In the genomic region with DNA sequence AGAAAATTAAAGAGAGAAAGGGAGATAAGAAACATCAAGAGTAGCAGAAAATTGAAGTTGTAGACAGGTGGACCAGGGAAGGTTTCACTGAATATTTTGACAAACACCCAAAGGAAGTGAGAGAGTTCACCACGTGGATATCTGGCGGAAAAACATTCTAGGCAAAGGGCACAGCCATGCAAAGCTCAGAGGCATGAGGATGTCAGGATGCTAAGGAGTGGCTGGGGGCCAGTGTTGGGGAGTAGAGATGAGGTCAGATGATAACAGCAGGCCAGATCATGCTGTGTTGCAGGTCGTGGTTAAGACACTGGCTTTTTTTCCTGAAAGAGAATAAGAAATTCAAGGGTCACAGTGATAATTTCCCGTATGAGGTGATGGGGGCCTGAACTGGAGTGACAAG, we compare ENCODE assay signal across 20 cellular contexts.
DNase-seq lines count a peak whose midpoint lies in the region; ATAC-seq, FAIRE-seq and TF ChIP-seq lines count a peak whose summit lies in the region.
"Had no signal": no experiment of that assay in that cellular context is flagged by ENCODE, and none has a peak within 500 bp of the region (broad histone marks: within the 10 kb centered on the region; RNA-seq: fewer than 3 reads in every experiment).

No MANE protein-coding gene starts in this region.

- H4K91ac ChIP-seq in IMR-90 (ENCODE audit: insufficient read depth, low read depth, low read length) (peak overlapping the region; percentile 70; the same call in 1 of the 2 replicates), H1 (replicated peaks; ENCODE audit: insufficient read length, low read length) (no peak overlapping the region)

- dilution Hi-C loops in IMR-90 (cut with HindIII; ENCODE audit: low sequenced_read_pairs, unreplicated experiment) = no loop called here

- CTCF ChIA-PET in IMR-90 (lab: Yijun Ruan, JAX) = no interaction called here
- CTCF ChIA-PET in H1 (lab: Charles Lee; ENCODE audit: partially characterized antibody) = interaction anchor here (1.4 kb wide), 1 partner anchor 9 kb away, joined by 3 read pairs; no protein-coding TSS in a partner anchor

- no TSS peak for BruUV-seq in IMR-90 (replicated peaks; lab: Mats Ljungman, UMichigan)

- H3K4me1 ChIP-seq in IMR-90 (ENCODE audit: control insufficient read depth, insufficient read depth, low read length) (peaks cover 11% of the 10 kb centered on the region), H1 (replicated peaks in 1 of 4; ENCODE audit: control insufficient read depth in 3 of 4, insufficient read depth in 4 of 4, low read length in 3 of 4) (peaks cover 0 to 6% (median under 1%) of the 10 kb centered on the region in 4 experiments; a peak in 3 of 7 replicates), mesendoderm (ENCODE audit: control insufficient read depth, low read depth, low read length) (no peaks in the 10 kb centered on the region), HAP-1 (no peaks in the 10 kb centered on the region)

- TF ChIP-seq POLR2A in IMR-90 (IDR thresholded peaks at IDR 0.05; ENCODE audit: low read depth, low read length) = no peak
- no peak for TF ChIP-seq POLR2A in H1 (IDR thresholded peaks at IDR 0.05; ENCODE audit: control extremely low read depth in 1 of 2, low read depth in 2 of 2, low read length in 2 of 2)

- H3K27ac ChIP-seq in IMR-90 (ENCODE audit: insufficient read depth, low read length) = no peak overlapping the region
- no peak overlapping the region for H3K27ac ChIP-seq in H1 (ENCODE audit: low read depth, low read length)
- H3K27ac ChIP-seq in mesendoderm (ENCODE audit: low read depth, low read length) = no peak overlapping the region

- no peak overlapping the region for H2AK9ac ChIP-seq in IMR-90 (replicated peaks; ENCODE audit: low read depth, low read length, poor library complexity)

- H3K9me1 ChIP-seq in IMR-90 (ENCODE audit: insufficient read depth, low read length) = peaks cover 5% of the 10 kb centered on the region

- no peaks in the 10 kb centered on the region for H3K23me2 ChIP-seq in H1 (ENCODE audit: low read depth, low read length)

- intact Hi-C loops in IMR-90 (cut with micrococcal nuclease) = no loop called here

- POLR2A ChIA-PET in IMR-90 (lab: Charles Lee; ENCODE audit: unreplicated experiment) (no interaction called here), H1 (lab: Charles Lee; ENCODE audit: partially characterized antibody) (no interaction called here)

- H3K23ac ChIP-seq in IMR-90 (ENCODE audit: low read depth, low read length) (peak overlapping the region; percentile 70; the same call in 1 of the 2 replicates), H1 (ENCODE audit: insufficient read length) (no peak overlapping the region), mesendoderm (ENCODE audit: low read length) (no peak overlapping the region)

- H3K9ac ChIP-seq in IMR-90 (ENCODE audit: low read depth, low read length) (no peak overlapping the region), H1 (replicated peaks in 1 of 4; ENCODE audit: extremely low read depth in 1 of 4, low read depth in 3 of 4, low read length in 3 of 4) (no peak overlapping the region), mesendoderm (ENCODE audit: low read length) (no peak overlapping the region)

- H4K5ac ChIP-seq in IMR-90 (ENCODE audit: low read depth, low read length) (peak overlapping the region; percentile 48; the same call in 1 of the 2 replicates), H1 (ENCODE audit: insufficient read length, low read depth, low read length) (no peak overlapping the region), mesendoderm (ENCODE audit: low read length) (no peak overlapping the region)

- H4K8ac ChIP-seq in IMR-90 (ENCODE audit: low read depth in 2 of 2, low read length in 2 of 2) (peak overlapping the region in 1 of 2 experiments; percentile 36; a peak in 1 of 4 replicates), H1 (ENCODE audit: extremely low read depth, insufficient read depth, low read length) (no peak overlapping the region), mesendoderm (ENCODE audit: low read depth, low read length) (no peak overlapping the region)

- in situ Hi-C loops in IMR-90 (cut with MboI; ENCODE audit: low sequenced_read_pairs) = no loop called here
- in situ Hi-C loops in HAP-1 (cut with MboI; ENCODE audit: low sequenced_read_pairs) = loop anchor here (25.0 kb wide), 1 partner anchor 1072 kb away; no protein-coding TSS in a partner anchor

- H3K36me3 ChIP-seq in IMR-90 (ENCODE audit: control insufficient read depth, insufficient read depth, low read length) = no peaks in the 10 kb centered on the region
- H3K36me3 ChIP-seq in H1 (ENCODE audit: control insufficient read depth in 2 of 4, insufficient read depth in 4 of 4, low read length in 3 of 4) = no peaks in the 10 kb centered on the region
- H3K36me3 ChIP-seq in mesendoderm (ENCODE audit: control insufficient read depth, insufficient read depth, low read length) = no peaks in the 10 kb centered on the region
- no peaks in the 10 kb centered on the region for H3K36me3 ChIP-seq in HAP-1 (replicated peaks)

- no peak overlapping the region for H3K4me2 ChIP-seq in IMR-90 (ENCODE audit: low read depth, low read length)
- H3K4me2 ChIP-seq in H1 (ENCODE audit: insufficient read depth in 1 of 2, low read depth in 2 of 2, low read length in 2 of 2) = no peak overlapping the region
- H3K4me2 ChIP-seq in mesendoderm (ENCODE audit: low read length) = no peak overlapping the region

- H3K4me3 ChIP-seq in IMR-90 (ENCODE audit: insufficient read depth, low read depth, low read length) (no peak overlapping the region), H1 (ENCODE audit: extremely low read depth in 1 of 4, insufficient read depth in 2 of 4, low read depth in 3 of 4, low read length in 4 of 4) (no peak overlapping the region), mesendoderm (ENCODE audit: low read length) (no peak overlapping the region), HAP-1 (no peak overlapping the region)

- H2AFZ ChIP-seq in IMR-90 (replicated peaks; ENCODE audit: low read length, poor library complexity) (no peak overlapping the region), H1 (ENCODE audit: low read length) (no peak overlapping the region)

- H3K14ac ChIP-seq in IMR-90 (replicated peaks; ENCODE audit: low read depth, low read length) = 0 out of 2 replicates have a peak overlapping the region, but pooled peaks have one; percentile 52
- peak overlapping the region; percentile 33 for H3K14ac ChIP-seq in H1 (ENCODE audit: insufficient read length)

- H2BK15ac ChIP-seq in IMR-90 (ENCODE audit: low read depth, low read length) (peak overlapping the region; percentile 34; the same call in 1 of the 3 replicates), H1 (ENCODE audit: low read length) (no peak overlapping the region), mesendoderm (replicated peaks; ENCODE audit: low read depth) (no peak overlapping the region)

- H2BK120ac ChIP-seq in IMR-90 (ENCODE audit: low read depth, low read length) (peak overlapping the region; percentile 71), H1 (replicated peaks; ENCODE audit: low read depth, low read length) (no peak overlapping the region), mesendoderm (ENCODE audit: low read depth, low read length) (no peak overlapping the region)

- H3K9me3 ChIP-seq in IMR-90 (ENCODE audit: control insufficient read depth, insufficient read depth, low read length) = no peaks in the 10 kb centered on the region
- no peaks in the 10 kb centered on the region for H3K9me3 ChIP-seq in H1 (ENCODE audit: insufficient read depth in 2 of 2, low read depth in 1 of 2, low read length in 1 of 2)
- no peaks in the 10 kb centered on the region for H3K9me3 ChIP-seq in HAP-1

- no peak for TF ChIP-seq EP300 in H1 (IDR thresholded peaks at IDR 0.05; ENCODE audit: borderline replicate concordance in 1 of 2, low read depth in 2 of 2, low read length in 2 of 2)

- H3K56ac ChIP-seq in IMR-90 (ENCODE audit: extremely low read depth, insufficient read depth, low read length) = no peak overlapping the region
- H3K56ac ChIP-seq in H1 (replicated peaks; ENCODE audit: insufficient read length, low read depth, low read length) = no peak overlapping the region
- no peak overlapping the region for H3K56ac ChIP-seq in mesendoderm (ENCODE audit: low read length)

- no peaks in the 10 kb centered on the region for H4K20me1 ChIP-seq in IMR-90 (ENCODE audit: insufficient read depth, low read length)
- no peaks in the 10 kb centered on the region for H4K20me1 ChIP-seq in H1 (replicated peaks in 1 of 2; ENCODE audit: control insufficient read depth in 1 of 2, insufficient read depth in 2 of 2, low read length in 2 of 2)

- no peaks in the 10 kb centered on the region for H3K79me1 ChIP-seq in IMR-90 (ENCODE audit: low read depth in 1 of 2, low read length in 2 of 2)
- no peaks in the 10 kb centered on the region for H3K79me1 ChIP-seq in H1 (ENCODE audit: low read depth, low read length)
- no peaks in the 10 kb centered on the region for H3K79me1 ChIP-seq in mesendoderm (ENCODE audit: low read length)

- ATAC-seq in IMR-90 (ENCODE audit: low read depth) = no peak
- no peak for ATAC-seq in GM21447 (IDR thresholded peaks at IDR 0.05; ENCODE audit: unreplicated experiment)

- H3K4ac ChIP-seq in IMR-90 (ENCODE audit: low read depth, low read length) = peak overlapping the region; percentile 78
- H3K4ac ChIP-seq in H1 (replicated peaks; ENCODE audit: insufficient read length, low read depth, low read length) = no peak overlapping the region
- no peak overlapping the region for H3K4ac ChIP-seq in mesendoderm (ENCODE audit: low read depth, low read length)

- H2BK20ac ChIP-seq in IMR-90 (ENCODE audit: low read depth, low read length) (peak overlapping the region; percentile 75), H1 (ENCODE audit: low read length) (0 out of 2 replicates have a peak overlapping the region, but pooled peaks have one; percentile 19)

- DNase-seq in IMR-90 (no peak), SK-N-DZ (ENCODE audit: low spot score) (peak; percentile 58), H1 (ENCODE audit: low read depth in 1 of 2, low spot score in 2 of 2) (no peak), mesendoderm (peak; percentile 56), NCI-H2196 treated with DMSO at 0.1 percent for 48 hours (lab: John Stamatoyannopoulos, UW; ENCODE audit: unreplicated experiment) (no peak), HAP-1 (ENCODE audit: low spot score in 2 of 2) (no peak)
- DNase-seq: Calu3; CD4-positive, CD25-positive, alpha-beta regulatory T cell; DMS79; GOT3; Karpas-422; NCI-H1105 treated with DMSO at 0.1 percent for 48 hours; NCI-H1694 treated with DMSO at 0.1 percent for 48 hours; NCI-H345; SIG-M5; SW 1271 had no signal

- 64% methylated on average over 2 of the region's 4 CpGs; no CpG with 5 or more reads in 1 of the 2 experiments for WGBS in IMR-90 (ENCODE audit: extremely low coverage in 2 of 2, insufficient read length in 1 of 2), 2 experiments
- WGBS in H1 (ENCODE audit: extremely low coverage in 1 of 2, insufficient coverage in 1 of 2, insufficient read length in 1 of 2, insufficient replicate concordance in 2 of 2, low coverage in 1 of 2, low lambda C conversion rate in 2 of 2, missing lambda C conversion rate in 1 of 2), 2 experiments = 73% methylated on average over 4 of the region's 4 CpGs; no CpG with 5 or more reads in 1 of the 2 experiments
- no CpG with 5 or more reads among the region's 4 CpGs for WGBS in mesendoderm (ENCODE audit: extremely low coverage, insufficient coverage, low lambda C conversion rate)

- H3K79me2 ChIP-seq in H1 (ENCODE audit: control insufficient read depth in 1 of 2, insufficient read depth in 2 of 2, low read length in 2 of 2) = no peaks in the 10 kb centered on the region
- no peaks in the 10 kb centered on the region for H3K79me2 ChIP-seq in mesendoderm (ENCODE audit: control insufficient read depth, insufficient read depth, low read length)

- no peak for FAIRE-seq in H1 (lab: Jason Lieb, UNC)
- FAIRE-seq: G401.6, GM12891, GM18507 had no signal

- H2BK12ac ChIP-seq in H1 (ENCODE audit: low read depth, low read length) = peak overlapping the region; percentile 13; the same call in 1 of the 2 replicates

- H3K18ac ChIP-seq in IMR-90 (ENCODE audit: low read depth, low read length) = peak overlapping the region; percentile 61; the same call in 1 of the 2 replicates
- no peak overlapping the region for H3K18ac ChIP-seq in H1 (ENCODE audit: extremely low read depth, low read length)
- H3K18ac ChIP-seq in mesendoderm (ENCODE audit: low read length) = no peak overlapping the region

- TF ChIP-seq RAD21 in IMR-90 (IDR thresholded peaks at IDR 0.05; ENCODE audit: low read length) = no peak
- no peak for TF ChIP-seq RAD21 in H1 (IDR thresholded peaks at IDR 0.05 in 1 of 2, conservative IDR thresholded peaks at IDR 0.05 in 1 of 2; ENCODE audit: low read depth in 2 of 2, low read length in 2 of 2)

- H2AK5ac ChIP-seq in IMR-90 (ENCODE audit: low read depth, low read length) = peak overlapping the region; percentile 60; the same call in 1 of the 2 replicates
- H2AK5ac ChIP-seq in H1 (ENCODE audit: low read depth, low read length) = no peak overlapping the region
- H2AK5ac ChIP-seq in mesendoderm (ENCODE audit: low read length) = no peak overlapping the region

- H3K27me3 ChIP-seq in IMR-90 (ENCODE audit: control insufficient read depth, insufficient read depth, low read length) (no peaks in the 10 kb centered on the region), H1 (replicated peaks in 1 of 4; ENCODE audit: control insufficient read depth in 3 of 4, extremely low read depth in 1 of 4, insufficient read depth in 3 of 4, low read length in 3 of 4) (no peaks in the 10 kb centered on the region), mesendoderm (ENCODE audit: insufficient read depth, low read length, poor library complexity) (no peaks in the 10 kb centered on the region), HAP-1 (ENCODE audit: low read depth) (peaks cover 31% of the 10 kb centered on the region)

- H2BK5ac ChIP-seq in IMR-90 (ENCODE audit: low read depth, low read length, poor library complexity, severe bottlenecking) = no peak overlapping the region
- H2BK5ac ChIP-seq in H1 (ENCODE audit: low read depth, low read length) = no peak overlapping the region
- no peak overlapping the region for H2BK5ac ChIP-seq in mesendoderm (ENCODE audit: low read length)

- TF ChIP-seq CTCF in IMR-90 (conservative IDR thresholded peaks at IDR 0.05; ENCODE audit: low read depth, low read length) (no peak), H1 (IDR thresholded peaks at IDR 0.05; ENCODE audit: control extremely low read depth in 1 of 3, insufficient read depth in 1 of 3, low read depth in 1 of 3, low read length in 3 of 3) (no peak)

Comparison
In these comparisons a context has a peak if more than half of its experiments do, and no peak if none do; other contexts are left out.
1. DNase-seq: peak in SK-N-DZ (single experiment) and mesendoderm (single experiment); none in IMR-90 (single experiment), H1 (0 of 2), NCI-H2196 treated with DMSO at 0.1 percent for 48 hours (single experiment) and HAP-1 (0 of 2).